In the genomic region with DNA sequence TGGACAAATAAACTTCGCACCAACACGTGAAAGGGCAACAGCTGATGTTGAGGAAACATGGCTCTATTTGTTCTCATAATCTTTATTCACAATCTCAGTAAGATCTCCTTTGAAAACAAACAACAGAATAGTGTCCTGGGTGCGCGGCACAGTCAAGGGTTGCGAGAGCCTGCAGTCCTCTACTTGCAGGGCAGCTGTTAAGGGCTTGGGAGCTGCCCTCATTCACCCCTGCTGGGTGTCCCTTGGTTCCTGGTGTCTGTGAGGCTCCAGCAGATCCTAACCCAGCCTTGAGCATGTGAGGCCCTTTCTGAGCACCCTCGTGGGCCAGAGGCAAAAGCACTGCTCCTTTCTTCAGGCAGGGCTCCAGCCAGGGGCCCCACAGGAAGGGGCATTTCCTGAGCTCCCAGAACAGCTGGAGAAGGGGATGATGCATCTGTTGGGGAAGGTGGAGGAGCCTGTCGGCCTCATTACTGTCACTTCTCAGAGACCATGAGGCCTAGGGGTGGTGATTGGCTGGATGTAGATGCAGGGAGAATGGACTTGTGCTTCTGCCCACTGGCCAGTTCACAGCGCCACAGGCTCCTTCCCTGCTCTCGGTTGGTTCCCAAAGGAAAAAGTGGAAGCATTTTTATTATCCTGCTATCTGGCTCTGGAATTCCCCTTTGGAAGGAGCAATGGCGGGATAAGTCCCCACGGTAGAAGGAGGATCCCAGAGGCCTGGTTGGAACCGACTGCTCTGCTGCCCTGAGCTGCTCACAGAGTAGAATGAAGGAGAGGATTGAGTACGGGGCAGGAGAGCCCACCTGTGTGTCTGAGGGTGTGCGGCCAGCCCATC, we compare ENCODE assay signal across 13 cellular contexts. TPM values are rescaled to one million over a fixed set of nuclear protein-coding genes. Genes with fewer than 3 reads are reported as not detected.
DNase-seq lines count a peak whose midpoint lies in the region; ATAC-seq and TF ChIP-seq lines count a peak whose summit lies in the region.
"Had no signal": no experiment of that assay in that cellular context is flagged by ENCODE, and none has a peak within 500 bp of the region (broad histone marks: within the 10 kb centered on the region; RNA-seq: fewer than 3 reads in every experiment).

No MANE protein-coding gene starts in this region.

- no peak for TF ChIP-seq EP300 in SK-N-SH (IDR thresholded peaks at IDR 0.05; ENCODE audit: borderline replicate concordance in 1 of 2, low read depth in 1 of 2, low read length in 1 of 2)

- 66% methylated on average over 13 of the region's 14 CpGs for WGBS in SK-N-SH (ENCODE audit: low lambda C conversion rate)

- CTCF ChIA-PET in SK-N-SH (lab: Yijun Ruan, JAX): no interaction called here

- peaks cover 9% of the 10 kb centered on the region for H3K27me3 Mint-ChIP-seq in nephron progenitor cell (ENCODE audit: low read depth, poor library complexity)

- no peak for ATAC-seq in SK-N-SH treated with all-trans-retinoic acid at 6 μM for 48 hours
- ATAC-seq: A549, upper lobe of right lung had no signal

- H3K9me2 ChIP-seq in SK-N-SH: no peaks in the 10 kb centered on the region

- intact Hi-C loops in posterior vena cava (cut with DNase I): no loop called here

- H3K27ac Mint-ChIP-seq in nephron progenitor cell: no peak overlapping the region

- H3K9me3 ChIP-seq in SK-N-SH: no peaks in the 10 kb centered on the region
- H3K9me3 ChIP-seq: A549, upper lobe of right lung had no signal

- H3K9me3 Mint-ChIP-seq in nephron progenitor cell: no peaks in the 10 kb centered on the region

- H3K36me3 Mint-ChIP-seq in nephron progenitor cell (ENCODE audit: low read depth): no peaks in the 10 kb centered on the region

- H3F3A ChIP-seq in SK-N-SH (replicated peaks; ENCODE audit: insufficient read depth): no peaks in the 10 kb centered on the region

- H2AFZ ChIP-seq in SK-N-SH (ENCODE audit: low read depth): no peak overlapping the region
- H2AFZ ChIP-seq: parathyroid adenoma had no signal

- H3K9ac ChIP-seq in SK-N-SH: no peak overlapping the region
- H3K9ac ChIP-seq: parathyroid adenoma had no signal

- no peak overlapping the region for H3K4me3 ChIP-seq in SK-N-SH (ENCODE audit: low read depth in 2 of 2, low read length in 1 of 2)
- no peak overlapping the region for H3K4me3 ChIP-seq in HL-60 (replicated peaks; ENCODE audit: insufficient read depth, low read length)
- no peak overlapping the region for H3K4me3 ChIP-seq in choroid plexus epithelial cell (ENCODE audit: low read depth, low read length)
- H3K4me3 ChIP-seq: A549, upper lobe of right lung had no signal

- no peak overlapping the region for H3K4me2 ChIP-seq in SK-N-SH
- H3K4me2 ChIP-seq: A549 had no signal

- no peaks in the 10 kb centered on the region for H3K27me3 ChIP-seq in SK-N-SH (ENCODE audit: insufficient read depth)
- no peaks in the 10 kb centered on the region for H3K27me3 ChIP-seq in HL-60 (ENCODE audit: insufficient read depth, poor library complexity, severe bottlenecking)
- H3K27me3 ChIP-seq: brain microvascular endothelial cell, upper lobe of right lung had no signal

- H3K36me3 ChIP-seq in SK-N-SH (replicated peaks in 1 of 2; ENCODE audit: control insufficient read depth in 1 of 2, insufficient read depth in 2 of 2, low read length in 1 of 2): no peaks in the 10 kb centered on the region
- H3K36me3 ChIP-seq: brain microvascular endothelial cell, upper lobe of right lung had no signal

- no peaks in the 10 kb centered on the region for H3K79me2 ChIP-seq in SK-N-SH (ENCODE audit: insufficient read depth)
- H3K79me2 ChIP-seq: parathyroid adenoma had no signal

- POLR2A ChIA-PET in SK-N-SH (lab: Yijun Ruan, JAX): no interaction called here

- DNase-seq in SK-N-SH (peak; percentile 9), HL-60 (ENCODE audit: low read depth in 1 of 2, low spot score in 1 of 2) (peak in 1 of 2 experiments; percentile 25), choroid plexus epithelial cell (ENCODE audit: low read depth) (peak; percentile 34), posterior vena cava (ENCODE audit: low spot score) (peak; percentile 53), superior temporal gyrus (ENCODE audit: extremely low spot score) (no peak), nephron progenitor cell (no peak), middle frontal gyrus (ENCODE audit: extremely low spot score, low spot score) (no peak)
- DNase-seq: brain microvascular endothelial cell, NCI-H2227 treated with DMSO at 0.1 percent for 48 hours, upper lobe of right lung had no signal

- H3K4me3 Mint-ChIP-seq in nephron progenitor cell: no peak overlapping the region

- no peak for TF ChIP-seq RAD21 in SK-N-SH (IDR thresholded peaks at IDR 0.05; ENCODE audit: low read length)

- peaks cover 69% of the 10 kb centered on the region for H3K4me1 Mint-ChIP-seq in nephron progenitor cell

- peaks cover 0 to 29% of the 10 kb centered on the region in 2 experiments; a peak in 1 of 4 replicates for H3K4me1 ChIP-seq in SK-N-SH (ENCODE audit: control insufficient read depth in 1 of 2, insufficient read depth in 2 of 2, low read depth in 1 of 2, low read length in 1 of 2)
- H3K4me1 ChIP-seq: A549, parathyroid adenoma had no signal

- no peaks in the 10 kb centered on the region for H4K20me1 ChIP-seq in SK-N-SH (ENCODE audit: insufficient read depth)

- TF ChIP-seq CTCF in SK-N-SH (IDR thresholded peaks at IDR 0.05) (no peak), HL-60 (IDR thresholded peaks at IDR 0.05; ENCODE audit: insufficient read depth, low read length) (no peak), choroid plexus epithelial cell (conservative IDR thresholded peaks at IDR 0.05; ENCODE audit: low read depth, low read length) (no peak), nephron progenitor cell (IDR thresholded peaks at IDR 0.05) (no peak)

- H3K27ac ChIP-seq in SK-N-SH (ENCODE audit: low read depth in 2 of 2, low read length in 1 of 2): no peak overlapping the region
- H3K27ac ChIP-seq in HL-60 (replicated peaks): peak overlapping the region; percentile 37; the same call in 1 of the 2 replicates
- H3K27ac ChIP-seq: A549, brain microvascular endothelial cell, parathyroid adenoma, upper lobe of right lung had no signal

TF ChIP-seq in SK-N-SH, 30 proteins besides CTCF, POLR2A, EP300 and RAD21 (continues in another document):
- TF ChIP-seq YY1 (IDR thresholded peaks at IDR 0.05; ENCODE audit: low read depth) (no peak), FOSL2 (IDR thresholded peaks at IDR 0.05; ENCODE audit: borderline replicate concordance, low read depth) (no peak), RXRA (IDR thresholded peaks at IDR 0.05; ENCODE audit: borderline replicate concordance, low read depth) (no peak), PBX3 (IDR thresholded peaks at IDR 0.05) (no peak), ELF1 (IDR thresholded peaks at IDR 0.05) (no peak), SMC3 (IDR thresholded peaks at IDR 0.05; ENCODE audit: low read depth, low read length) (no peak)
- TF ChIP-seq, protein P1, sequence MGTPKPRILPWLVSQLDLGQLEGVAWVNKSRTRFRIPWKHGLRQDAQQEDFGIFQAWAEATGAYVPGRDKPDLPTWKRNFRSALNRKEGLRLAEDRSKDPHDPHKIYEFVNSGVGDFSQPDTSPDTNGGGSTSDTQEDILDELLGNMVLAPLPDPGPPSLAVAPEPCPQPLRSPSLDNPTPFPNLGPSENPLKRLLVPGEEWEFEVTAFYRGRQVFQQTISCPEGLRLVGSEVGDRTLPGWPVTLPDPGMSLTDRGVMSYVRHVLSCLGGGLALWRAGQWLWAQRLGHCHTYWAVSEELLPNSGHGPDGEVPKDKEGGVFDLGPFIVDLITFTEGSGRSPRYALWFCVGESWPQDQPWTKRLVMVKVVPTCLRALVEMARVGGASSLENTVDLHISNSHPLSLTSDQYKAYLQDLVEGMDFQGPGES (IDR thresholded peaks at IDR 0.05; ENCODE audit: low read depth, low read length): no peak

TF ChIP-seq in SK-N-SH treated with all-trans-retinoic acid at 6 μM for 48 hours, 23 proteins besides CTCF, POLR2A, EP300 and RAD21 (continues in another document):
- TF ChIP-seq ESRRG (CRISPR knock-in tag; IDR thresholded peaks at IDR 0.05): no peak
- TF ChIP-seq, protein P2, sequence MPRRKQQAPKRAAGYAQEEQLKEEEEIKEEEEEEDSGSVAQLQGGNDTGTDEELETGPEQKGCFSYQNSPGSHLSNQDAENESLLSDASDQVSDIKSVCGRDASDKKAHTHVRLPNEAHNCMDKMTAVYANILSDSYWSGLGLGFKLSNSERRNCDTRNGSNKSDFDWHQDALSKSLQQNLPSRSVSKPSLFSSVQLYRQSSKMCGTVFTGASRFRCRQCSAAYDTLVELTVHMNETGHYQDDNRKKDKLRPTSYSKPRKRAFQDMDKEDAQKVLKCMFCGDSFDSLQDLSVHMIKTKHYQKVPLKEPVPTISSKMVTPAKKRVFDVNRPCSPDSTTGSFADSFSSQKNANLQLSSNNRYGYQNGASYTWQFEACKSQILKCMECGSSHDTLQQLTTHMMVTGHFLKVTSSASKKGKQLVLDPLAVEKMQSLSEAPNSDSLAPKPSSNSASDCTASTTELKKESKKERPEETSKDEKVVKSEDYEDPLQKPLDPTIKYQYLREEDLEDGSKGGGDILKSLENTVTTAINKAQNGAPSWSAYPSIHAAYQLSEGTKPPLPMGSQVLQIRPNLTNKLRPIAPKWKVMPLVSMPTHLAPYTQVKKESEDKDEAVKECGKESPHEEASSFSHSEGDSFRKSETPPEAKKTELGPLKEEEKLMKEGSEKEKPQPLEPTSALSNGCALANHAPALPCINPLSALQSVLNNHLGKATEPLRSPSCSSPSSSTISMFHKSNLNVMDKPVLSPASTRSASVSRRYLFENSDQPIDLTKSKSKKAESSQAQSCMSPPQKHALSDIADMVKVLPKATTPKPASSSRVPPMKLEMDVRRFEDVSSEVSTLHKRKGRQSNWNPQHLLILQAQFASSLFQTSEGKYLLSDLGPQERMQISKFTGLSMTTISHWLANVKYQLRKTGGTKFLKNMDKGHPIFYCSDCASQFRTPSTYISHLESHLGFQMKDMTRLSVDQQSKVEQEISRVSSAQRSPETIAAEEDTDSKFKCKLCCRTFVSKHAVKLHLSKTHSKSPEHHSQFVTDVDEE (CRISPR knock-in tag; IDR thresholded peaks at IDR 0.05): no peak
- TF ChIP-seq ZNF8 (CRISPR knock-in tag; IDR thresholded peaks at IDR 0.05): no peak
- TF ChIP-seq TOX (CRISPR knock-in tag; IDR thresholded peaks at IDR 0.05; ENCODE audit: borderline replicate concordance): no peak
- no peak for TF ChIP-seq ZNF565 (CRISPR knock-in tag; conservative IDR thresholded peaks at IDR 0.05; ENCODE audit: low read depth)
- no peak for TF ChIP-seq RARB (CRISPR knock-in tag; IDR thresholded peaks at IDR 0.05)
- no peak for TF ChIP-seq TCF4 (CRISPR knock-in tag; IDR thresholded peaks at IDR 0.05; ENCODE audit: borderline replicate concordance)
- TF ChIP-seq ZFP30 (CRISPR knock-in tag; IDR thresholded peaks at IDR 0.05): no peak
- no peak for TF ChIP-seq BACH2 (CRISPR knock-in tag; IDR thresholded peaks at IDR 0.05; ENCODE audit: borderline replicate concordance)

RNA-seq across cellular contexts. Expression of gene KLF13, which starts 51.9 kb away (rescaled TPM):
- 7.1 and 8.6 TPM in 2 replicates for polyA plus RNA-seq in SK-N-SH (2012; rRNA removed)
- polyA plus RNA-seq in SK-N-SH (2012; cell fraction: cytosol; rRNA removed): 9.4 and 11.1 TPM in 2 replicates
- polyA plus RNA-seq in SK-N-SH (2012; cell fraction: nucleus; rRNA removed): 7.4 and 9.3 TPM in 2 replicates
- total RNA-seq in posterior vena cava: 10 to 100 TPM; 49.6 to 97.8 TPM

Comparison
In these comparisons a context has a peak if more than half of its experiments do, and no peak if none do; other contexts are left out.
1. DNase-seq: peak in SK-N-SH (single experiment), choroid plexus epithelial cell (single experiment) and posterior vena cava (single experiment); none in superior temporal gyrus (single experiment), nephron progenitor cell (single experiment) and middle frontal gyrus (single experiment).